ENCODE assay signal across 12 cellular contexts in genomic region chr1:156386134-156386901, GRCh38. TPM values are rescaled to one million over a fixed set of nuclear protein-coding genes. Genes with fewer than 3 reads are reported as not detected.
A peak's percentile ranks its signal among the peaks of the same experiment; 100 is the strongest.
DNase-seq lines count a peak whose midpoint lies in the region; ATAC-seq, FAIRE-seq and TF ChIP-seq lines count a peak whose summit lies in the region.
"Had no signal": no experiment of that assay in that cellular context is flagged by ENCODE, and none has a peak within 500 bp of the region (broad histone marks: within the 10 kb centered on the region; RNA-seq: fewer than 3 reads in every experiment).

No MANE protein-coding gene starts in this region.

- H3K4me3 Mint-ChIP-seq in T-helper 17 cell = no peak overlapping the region
- H3K4me3 Mint-ChIP-seq in neural progenitor cell = peak overlapping the region; percentile 38

- H3K27me3 Mint-ChIP-seq in T-helper 17 cell (peaks cover 45% of the 10 kb centered on the region), neural progenitor cell (ENCODE audit: insufficient read depth, low read depth) (peaks cover 43% of the 10 kb centered on the region)

- H4K91ac ChIP-seq in H1 (replicated peaks; ENCODE audit: insufficient read length, low read length) = no peak overlapping the region

- H3K27me3 ChIP-seq in BLaER1 treated with 17β-estradiol and CSF1 and Interleukin-3, amounts not matched to agents 10 nM and 100 nM = peaks cover 38 to 56% (median 53%) of the 10 kb centered on the region in 11 experiments
- peaks cover 14 to 54% (median 49%) of the 10 kb centered on the region in 4 experiments for H3K27me3 ChIP-seq in H1 (replicated peaks in 1 of 4; ENCODE audit: control insufficient read depth in 3 of 4, extremely low read depth in 1 of 4, insufficient read depth in 3 of 4, low read length in 3 of 4)
- H3K27me3 ChIP-seq in neural progenitor cell = peaks cover 100% of the 10 kb centered on the region
- no peaks in the 10 kb centered on the region for H3K27me3 ChIP-seq in testis
- H3K27me3 ChIP-seq in PC-3 (ENCODE audit: low read length) = no peaks in the 10 kb centered on the region

- no peaks in the 10 kb centered on the region for H3K9me3 ChIP-seq in BLaER1 treated with 17β-estradiol and CSF1 and Interleukin-3, amounts not matched to agents 10 nM and 100 nM (replicated peaks in 1 of 11)
- H3K9me3 ChIP-seq in T-helper 17 cell (ENCODE audit: control insufficient read depth, low read length, poor library complexity, severe bottlenecking) (no peaks in the 10 kb centered on the region), H1 (ENCODE audit: insufficient read depth in 2 of 2, low read depth in 1 of 2, low read length in 1 of 2) (no peaks in the 10 kb centered on the region), neural progenitor cell (ENCODE audit: low read depth) (no peaks in the 10 kb centered on the region), testis (no peaks in the 10 kb centered on the region), PC-3 (ENCODE audit: low read length) (no peaks in the 10 kb centered on the region)

- H3K4me3 ChIP-seq in BLaER1 treated with 17β-estradiol and CSF1 and Interleukin-3, amounts not matched to agents 10 nM and 100 nM = no peak overlapping the region
- H3K4me3 ChIP-seq in H1 (ENCODE audit: extremely low read depth in 1 of 4, insufficient read depth in 2 of 4, low read depth in 3 of 4, low read length in 4 of 4) (no peak overlapping the region), neural progenitor cell (no peak overlapping the region), testis (no peak overlapping the region), PC-3 (ENCODE audit: low read length) (no peak overlapping the region)

- TF ChIP-seq EP300 in H1 (IDR thresholded peaks at IDR 0.05; ENCODE audit: borderline replicate concordance in 1 of 2, low read depth in 2 of 2, low read length in 2 of 2) = no peak

- no peak overlapping the region for H4K5ac ChIP-seq in H1 (ENCODE audit: insufficient read length, low read depth, low read length)

- H3K9ac ChIP-seq in BLaER1 treated with 17β-estradiol and CSF1 and Interleukin-3, amounts not matched to agents 10 nM and 100 nM = no peak overlapping the region
- H3K9ac ChIP-seq in H1 (replicated peaks in 1 of 4; ENCODE audit: extremely low read depth in 1 of 4, low read depth in 3 of 4, low read length in 3 of 4) = no peak overlapping the region
- no peak overlapping the region for H3K9ac ChIP-seq in neural progenitor cell
- H3K9ac ChIP-seq in PC-3 (ENCODE audit: low read length) = no peak overlapping the region

- CTCF ChIA-PET in H1 (lab: Charles Lee; ENCODE audit: partially characterized antibody) (interaction anchor here (0.6 to 26.1 kb wide), 51 partner anchors 11 to 720 kb away, joined by 3 to 574 read pairs (median 4); partner anchors contain the start of genes NAXE, RHBG, TTC24 and VHLL), PC-3 (lab: Charles Lee) (interaction anchor here (0.5 to 1.6 kb wide), 27 partner anchors 10 to 356 kb away, joined by 3 to 97 read pairs (median 5); partner anchors contain the start of gene MEF2D)

- no peaks in the 10 kb centered on the region for H3K79me1 ChIP-seq in H1 (ENCODE audit: low read depth, low read length)

- no peak overlapping the region for H3K23ac ChIP-seq in H1 (ENCODE audit: insufficient read length)

- 87% methylated on average over 6 of the region's 6 CpGs; no CpG with 5 or more reads in 1 of the 2 experiments for WGBS in H1 (ENCODE audit: extremely low coverage in 1 of 2, insufficient coverage in 1 of 2, insufficient read length in 1 of 2, insufficient replicate concordance in 2 of 2, low coverage in 1 of 2, low lambda C conversion rate in 2 of 2, missing lambda C conversion rate in 1 of 2), 2 experiments
- 88 to 92% methylated on average over 5 to 6 of the region's 6 CpGs for WGBS in testis, 2 donors

- H4K8ac ChIP-seq in H1 (ENCODE audit: extremely low read depth, insufficient read depth, low read length) = no peak overlapping the region

- H2BK20ac ChIP-seq in H1 (ENCODE audit: low read length) = no peak overlapping the region

- H3K79me2 ChIP-seq in H1 (ENCODE audit: control insufficient read depth in 1 of 2, insufficient read depth in 2 of 2, low read length in 2 of 2) (no peaks in the 10 kb centered on the region), neural progenitor cell (ENCODE audit: low read depth) (no peaks in the 10 kb centered on the region), PC-3 (ENCODE audit: low read length) (no peaks in the 10 kb centered on the region)

- H3K23me2 ChIP-seq in H1 (ENCODE audit: low read depth, low read length) = peaks cover 4% of the 10 kb centered on the region; the same call in 1 of the 2 replicates

- H2BK12ac ChIP-seq in H1 (ENCODE audit: low read depth, low read length) = no peak overlapping the region

- peaks cover 23 to 39% (median 31%) of the 10 kb centered on the region in 10 experiments for H3K4me1 ChIP-seq in BLaER1 treated with 17β-estradiol and CSF1 and Interleukin-3, amounts not matched to agents 10 nM and 100 nM
- H3K4me1 ChIP-seq in H1 (replicated peaks in 1 of 4; ENCODE audit: control insufficient read depth in 3 of 4, insufficient read depth in 4 of 4, low read length in 3 of 4) (peaks cover 0 to 27% (median 17%) of the 10 kb centered on the region in 4 experiments; a peak in 6 of 7 replicates), neural progenitor cell (peaks cover 33% of the 10 kb centered on the region), testis (no peaks in the 10 kb centered on the region), PC-3 (ENCODE audit: insufficient read depth, low read length) (peaks cover 6% of the 10 kb centered on the region; the same call in 1 of the 2 replicates)

- H2AK5ac ChIP-seq in H1 (ENCODE audit: low read depth, low read length) = no peak overlapping the region

- H3K36me3 Mint-ChIP-seq in T-helper 17 cell (ENCODE audit: low read depth) = no peaks in the 10 kb centered on the region
- no peaks in the 10 kb centered on the region for H3K36me3 Mint-ChIP-seq in neural progenitor cell

- TF ChIP-seq CTCF in H1 (IDR thresholded peaks at IDR 0.05; ENCODE audit: control extremely low read depth in 1 of 3, insufficient read depth in 1 of 3, low read depth in 1 of 3, low read length in 3 of 3) (no peak), neural progenitor cell (IDR thresholded peaks at IDR 0.05) (no peak), testis (IDR thresholded peaks at IDR 0.05) (no peak), PC-3 (conservative IDR thresholded peaks at IDR 0.05; ENCODE audit: low read depth, low read length) (no peak)

- DNase-seq in T-helper 17 cell (no peak), H1 (ENCODE audit: low read depth in 1 of 2, low spot score in 2 of 2) (no peak), neural progenitor cell (ENCODE audit: low spot score) (no peak), testis (no peak), PC-3 (no peak), iPS-NIHi7 (ENCODE audit: extremely low spot score) (no peak), dedifferentiated amniotic fluid mesenchymal stem cell (ENCODE audit: extremely low spot score) (no peak)
- DNase-seq: NCI-H446 treated with DMSO at 0.1 percent for 48 hours had no signal

- no TSS peak for BruUV-seq in PC-3 (replicated peaks; lab: Mats Ljungman, UMichigan)

- H3F3A ChIP-seq in neural progenitor cell (ENCODE audit: low read depth) (peaks cover 16% of the 10 kb centered on the region), PC-3 (ENCODE audit: low read length, unreplicated experiment) (no peaks in the 10 kb centered on the region)

- H3K36me3 ChIP-seq in BLaER1 treated with 17β-estradiol and CSF1 and Interleukin-3, amounts not matched to agents 10 nM and 100 nM = no peaks in the 10 kb centered on the region
- H3K36me3 ChIP-seq in H1 (ENCODE audit: control insufficient read depth in 2 of 4, insufficient read depth in 4 of 4, low read length in 3 of 4) (no peaks in the 10 kb centered on the region), neural progenitor cell (no peaks in the 10 kb centered on the region), testis (ENCODE audit: low read depth, missing control alignments) (no peaks in the 10 kb centered on the region), PC-3 (ENCODE audit: low read depth, low read length) (no peaks in the 10 kb centered on the region)

- H3K4me2 ChIP-seq in BLaER1 treated with 17β-estradiol and CSF1 and Interleukin-3, amounts not matched to agents 10 nM and 100 nM = peak overlapping the region; percentile 50 to 73 (median 64)
- H3K4me2 ChIP-seq in H1 (ENCODE audit: insufficient read depth in 1 of 2, low read depth in 2 of 2, low read length in 2 of 2) (no peak overlapping the region), neural progenitor cell (no peak overlapping the region), PC-3 (ENCODE audit: low read length) (no peak overlapping the region)

- 0 out of 2 replicates have a peak overlapping the region, but pooled peaks have one; percentile 38 for H2BK5ac ChIP-seq in H1 (ENCODE audit: low read depth, low read length)

- no peaks in the 10 kb centered on the region for H3K9me2 ChIP-seq in PC-3 (replicated peaks; ENCODE audit: low read length)

- no peak for ATAC-seq in T-helper 17 cell
- ATAC-seq in PC-3 = no peak

- 0 out of 22 replicates have a peak overlapping the region, but pooled peaks of 1 of the 11 experiments have one; percentile 1 for H3K27ac ChIP-seq in BLaER1 treated with 17β-estradiol and CSF1 and Interleukin-3, amounts not matched to agents 10 nM and 100 nM
- H3K27ac ChIP-seq in H1 (ENCODE audit: low read depth, low read length) (no peak overlapping the region), neural progenitor cell (no peak overlapping the region), testis (no peak overlapping the region), PC-3 (ENCODE audit: low read length) (no peak overlapping the region)

- no peak for FAIRE-seq in H1 (lab: Jason Lieb, UNC)
- FAIRE-seq: A204.1 had no signal

- H3K27ac Mint-ChIP-seq in T-helper 17 cell (peak overlapping the region; percentile 82), neural progenitor cell (no peak overlapping the region)
- H3K27ac Mint-ChIP-seq: H9 had no signal

- H3K56ac ChIP-seq in H1 (replicated peaks; ENCODE audit: insufficient read length, low read depth, low read length) = no peak overlapping the region

- H2BK15ac ChIP-seq in H1 (ENCODE audit: low read length) = no peak overlapping the region

- H2AFZ ChIP-seq in H1 (ENCODE audit: low read length) (no peak overlapping the region), neural progenitor cell (replicated peaks) (no peak overlapping the region), PC-3 (ENCODE audit: low read length) (no peak overlapping the region)

- no peak overlapping the region for H3K14ac ChIP-seq in H1 (ENCODE audit: insufficient read length)

- H3K9me3 Mint-ChIP-seq in neural progenitor cell = no peaks in the 10 kb centered on the region
- H3K9me3 Mint-ChIP-seq: H9 had no signal

- H3K18ac ChIP-seq in H1 (ENCODE audit: extremely low read depth, low read length) = no peak overlapping the region

- peaks cover 10% of the 10 kb centered on the region for H3K4me1 Mint-ChIP-seq in T-helper 17 cell
- H3K4me1 Mint-ChIP-seq in neural progenitor cell = peaks cover 21% of the 10 kb centered on the region

- TF ChIP-seq POLR2A in H1 (IDR thresholded peaks at IDR 0.05; ENCODE audit: control extremely low read depth in 1 of 2, low read depth in 2 of 2, low read length in 2 of 2) (no peak), testis (IDR thresholded peaks at IDR 0.05) (no peak)

- H2BK120ac ChIP-seq in H1 (replicated peaks; ENCODE audit: low read depth, low read length) = no peak overlapping the region

- H4K20me1 ChIP-seq in BLaER1 treated with 17β-estradiol and CSF1 and Interleukin-3, amounts not matched to agents 10 nM and 100 nM = peaks cover 0 to 9% (median 0%) of the 10 kb centered on the region in 11 experiments; a peak in 2 of 22 replicates
- no peaks in the 10 kb centered on the region for H4K20me1 ChIP-seq in H1 (replicated peaks in 1 of 2; ENCODE audit: control insufficient read depth in 1 of 2, insufficient read depth in 2 of 2, low read length in 2 of 2)
- peaks cover 28% of the 10 kb centered on the region for H4K20me1 ChIP-seq in neural progenitor cell (ENCODE audit: low read depth)
- no peaks in the 10 kb centered on the region for H4K20me1 ChIP-seq in PC-3 (ENCODE audit: low read length)

- POLR2A ChIA-PET in H1 (lab: Charles Lee; ENCODE audit: partially characterized antibody) = interaction anchor here (0.8 to 7.3 kb wide), 16 partner anchors 13 to 62 kb away, joined by 3 to 26 read pairs (median 4); no protein-coding TSS in a partner anchor
- POLR2A ChIA-PET in PC-3 (lab: Charles Lee; ENCODE audit: unreplicated experiment) = no interaction called here

- no peak overlapping the region for H3K4ac ChIP-seq in H1 (replicated peaks; ENCODE audit: insufficient read length, low read depth, low read length)

- TF ChIP-seq RAD21 in H1 (IDR thresholded peaks at IDR 0.05 in 1 of 2, conservative IDR thresholded peaks at IDR 0.05 in 1 of 2; ENCODE audit: low read depth in 2 of 2, low read length in 2 of 2) = no peak

- intact Hi-C loops in testis (cut with DNase I; ENCODE audit: low total_unique reads) (loop anchor here (5.0 kb wide), 1 partner anchor 61 kb away; no protein-coding TSS in a partner anchor), PC-3 (cut with micrococcal nuclease) (no loop called here)

RNA-seq across cellular contexts. Expression of gene RHBG, which starts 17.3 kb away (rescaled TPM):
- total RNA-seq in T-helper 17 cell (not detected), neural progenitor cell (ENCODE audit: low replicate concordance) (not detected in 2 replicates), testis (1 to 10 TPM; 2.0 TPM), PC-3 (2014; rRNA removed) (0.26 TPM in 1 of 2 replicates, not detected in the other)
- 2.2 and 2.6 TPM in 2 replicates for total RNA-seq in H1 (2021; fragmentation: NEBNext Ultra II Directional; extraction: Animal tissue kit (Norgen Biotek cat#: 25700))
- polyA plus RNA-seq in H1 (2011; rRNA removed) (2.7 and 3.1 TPM in 2 replicates), testis (ENCODE audit: insufficient read depth, low read depth, low replicate concordance) (3.3 TPM)
- polyA plus RNA-seq in H1 (2011; cell fraction: cytosol; rRNA removed) = 2.7 TPM
- 6.5 TPM for polyA plus RNA-seq in H1 (2011; cell fraction: nucleus; rRNA removed)
- polyA plus RNA-seq in H1 (2012, experiment 1 of 2) = 1.9 to 2.4 TPM (median 2.1 TPM) in 4 replicates
- 0.92 TPM for polyA plus RNA-seq in H1 (2012, experiment 2 of 2)
- polyA plus RNA-seq in H1 (2013, experiment 1 of 2) = 2.1 TPM
- 1.7 TPM for polyA plus RNA-seq in H1 (2013, experiment 2 of 2)
- 1.2 and 1.5 TPM in 2 replicates for polyA minus RNA-seq in H1 (2011; rRNA and poly(A)+ RNA removed)
- polyA minus RNA-seq in H1 (2011; cell fraction: cytosol; rRNA and poly(A)+ RNA removed) = 2.1 TPM
- polyA minus RNA-seq in H1 (2011; cell fraction: nucleus; rRNA and poly(A)+ RNA removed) = 5.1 TPM
- total RNA-seq: LHCN-M2 had no signal

RNA-seq across cellular contexts. Expression of gene TSACC, which starts 48.0 kb away (rescaled TPM):
- under 1 TPM in 1 of 2 donors, not detected in 1; 0.40 TPM for total RNA-seq in T-helper 17 cell
- 1.0 and 2.1 TPM in 2 replicates for total RNA-seq in H1 (2021; fragmentation: NEBNext Ultra II Directional; extraction: Animal tissue kit (Norgen Biotek cat#: 25700))
- polyA plus RNA-seq in H1 (2011; rRNA removed) = 3.3 and 5.0 TPM in 2 replicates
- polyA plus RNA-seq in H1 (2011; cell fraction: cytosol; rRNA removed) = 1.7 TPM
- polyA plus RNA-seq in H1 (2011; cell fraction: nucleus; rRNA removed) = 2.9 TPM
- 1.9 to 4.5 TPM (median 3.7 TPM) in 4 replicates for polyA plus RNA-seq in H1 (2012, experiment 1 of 2)
- polyA plus RNA-seq in H1 (2012, experiment 2 of 2) = 3.0 TPM
- polyA plus RNA-seq in H1 (2013, experiment 1 of 2) = 5.1 TPM
- polyA plus RNA-seq in H1 (2013, experiment 2 of 2) = 4.6 TPM
- 0.85 and 1.9 TPM in 2 replicates for polyA minus RNA-seq in H1 (2011; rRNA and poly(A)+ RNA removed)
- polyA minus RNA-seq in H1 (2011; cell fraction: cytosol; rRNA and poly(A)+ RNA removed) = not detected
- not detected for polyA minus RNA-seq in H1 (2011; cell fraction: nucleus; rRNA and poly(A)+ RNA removed)
- 0.87 TPM in 1 of 2 replicates, not detected in the other for total RNA-seq in neural progenitor cell (ENCODE audit: low replicate concordance)
- total RNA-seq in testis = 100 to 1,000 TPM; 354 to 748 TPM
- polyA plus RNA-seq in testis (ENCODE audit: insufficient read depth, low read depth, low replicate concordance) = 1,814 TPM
- 0.51 and 1.3 TPM in 2 replicates for total RNA-seq in PC-3 (2014; rRNA removed)
- total RNA-seq: LHCN-M2 had no signal

RNA-seq across cellular contexts. Expression of gene CCT3, which starts 48.2 kb away (rescaled TPM):
- 10 to 100 TPM; 75.3 to 77.6 TPM for total RNA-seq in T-helper 17 cell
- total RNA-seq in H1 (2021; fragmentation: NEBNext Ultra II Directional; extraction: Animal tissue kit (Norgen Biotek cat#: 25700)) = 471 and 480 TPM in 2 replicates
- 321 and 431 TPM in 2 replicates for polyA plus RNA-seq in H1 (2011; rRNA removed)
- polyA plus RNA-seq in H1 (2011; cell fraction: cytosol; rRNA removed) = 579 TPM
- 286 TPM for polyA plus RNA-seq in H1 (2011; cell fraction: nucleus; rRNA removed)
- polyA plus RNA-seq in H1 (2012, experiment 1 of 2) = 427 to 481 TPM (median 450 TPM) in 4 replicates
- polyA plus RNA-seq in H1 (2012, experiment 2 of 2) = 414 TPM
- polyA plus RNA-seq in H1 (2013, experiment 1 of 2) = 278 TPM
- polyA plus RNA-seq in H1 (2013, experiment 2 of 2) = 275 TPM
- 711 and 916 TPM in 2 replicates for polyA minus RNA-seq in H1 (2011; rRNA and poly(A)+ RNA removed)
- 351 TPM for polyA minus RNA-seq in H1 (2011; cell fraction: cytosol; rRNA and poly(A)+ RNA removed)
- 216 TPM for polyA minus RNA-seq in H1 (2011; cell fraction: nucleus; rRNA and poly(A)+ RNA removed)
- total RNA-seq in neural progenitor cell (ENCODE audit: low replicate concordance) = 434 and 523 TPM in 2 replicates
- 100 to 1,000 TPM; 192 to 203 TPM for total RNA-seq in testis
- polyA plus RNA-seq in testis (ENCODE audit: insufficient read depth, low read depth, low replicate concordance) = 302 TPM
- 666 and 692 TPM in 2 replicates for total RNA-seq in PC-3 (2014; rRNA removed)

Comparison
In these comparisons a context has a peak if more than half of its experiments do, and no peak if none do; other contexts are left out.
1. H3K4me2 ChIP-seq: peak in BLaER1 treated with 17β-estradiol and CSF1 and Interleukin-3, amounts not matched to agents 10 nM and 100 nM (11 of 11); none in H1 (0 of 2), neural progenitor cell (single experiment) and PC-3 (single experiment).
2. RNA of gene TSACC, which starts 48.0 kb away (total RNA-seq): 354 to 748 TPM in testis; 1.0 to 2.1 TPM in H1, 0.51 to 1.3 TPM in PC-3, 0.40 TPM in T-helper 17 cell and 0.87 TPM in neural progenitor cell; every median in the first group is over 100 times any median in the second.